In the genomic region with DNA sequence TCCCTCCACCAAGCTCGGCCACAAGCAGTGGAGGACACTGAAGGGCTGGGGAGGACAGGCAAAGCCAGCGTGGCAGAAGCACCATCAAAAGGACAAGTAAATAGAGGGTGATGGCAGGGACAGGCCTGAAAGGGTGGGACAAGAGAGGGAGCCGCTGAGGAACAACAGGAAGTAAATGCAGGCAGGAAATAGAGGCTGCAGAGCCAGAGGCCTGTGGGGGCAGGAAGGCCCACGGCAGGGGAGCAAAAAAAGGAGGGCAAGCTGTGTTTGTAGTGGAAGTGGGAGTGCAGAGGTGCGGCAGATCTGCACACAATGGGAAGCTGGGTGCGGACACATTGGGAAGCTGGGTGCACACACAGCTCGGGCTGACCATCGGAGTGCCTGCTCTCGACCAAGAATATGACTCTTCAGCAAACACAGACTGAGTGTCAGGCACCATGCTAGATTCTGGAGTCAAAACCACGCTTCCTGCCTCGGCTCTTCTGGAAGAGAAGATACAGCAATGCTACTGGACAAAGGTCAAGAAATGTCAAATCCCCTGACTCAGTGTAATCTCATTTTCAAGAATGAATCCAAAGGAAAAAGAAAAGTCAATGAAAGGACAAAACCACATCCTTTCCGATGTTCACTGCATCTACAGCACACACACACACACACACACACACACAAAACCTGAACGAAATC, we compare ENCODE assay signal across 17 cellular contexts. TPM values are rescaled to one million over a fixed set of nuclear protein-coding genes. Genes with fewer than 3 reads are reported as not detected.
DNase-seq lines count a peak whose midpoint lies in the region; ATAC-seq and TF ChIP-seq lines count a peak whose summit lies in the region.
"Had no signal": no experiment of that assay in that cellular context is flagged by ENCODE, and none has a peak within 500 bp of the region (broad histone marks: within the 10 kb centered on the region; RNA-seq: fewer than 3 reads in every experiment).

No MANE protein-coding gene starts in this region.

- H3K79me2 ChIP-seq in DND-41 (ENCODE audit: insufficient read depth, low read length) (no peaks in the 10 kb centered on the region), Loucy (ENCODE audit: insufficient read depth, low read length) (no peaks in the 10 kb centered on the region)

- H3F3A ChIP-seq in Loucy (ENCODE audit: low read depth), result no peaks in the 10 kb centered on the region

- H2AFZ ChIP-seq in DND-41 (ENCODE audit: low read depth, low read length) (peak overlapping the region; percentile 68), Loucy (ENCODE audit: low read length) (peak overlapping the region; percentile 77)

- peaks cover 9 to 35% of the 10 kb centered on the region in 2 donors for H3K36me3 Mint-ChIP-seq in activated naive CD4-positive, alpha-beta T cell treated with anti-CD3 and anti-CD28 coated beads, Interleukin-2, amount 50 U/mL, for 72 hours

- DNase-seq in DND-41 (peak; percentile 26), myocyte (ENCODE audit: low read depth) (peak; percentile 2), NCI-H1694 (lab: John Stamatoyannopoulos, UW) (no peak), GM13977 (ENCODE audit: low spot score) (no peak)
- peak in 1 of 2 donors; percentile 62 for DNase-seq in activated naive CD4-positive, alpha-beta T cell treated with anti-CD3 and anti-CD28 coated beads, Interleukin-2, amount 50 U/mL, for 72 hours (ENCODE audit: low spot score in 2 of 2)
- DNase-seq: head of caudate nucleus, MM.1S, NCI-H226, occipital lobe had no signal

- peak overlapping the region; percentile 81 to 86 for H3K27ac Mint-ChIP-seq in activated naive CD4-positive, alpha-beta T cell treated with anti-CD3 and anti-CD28 coated beads, Interleukin-2, amount 50 U/mL, for 72 hours

- no peaks in the 10 kb centered on the region for H3K36me3 ChIP-seq in DND-41 (ENCODE audit: insufficient read depth, low read length)
- no peaks in the 10 kb centered on the region for H3K36me3 ChIP-seq in Loucy (ENCODE audit: insufficient read depth, low read length)
- H3K36me3 ChIP-seq: cardiac muscle cell had no signal

- ATAC-seq in DND-41 (ENCODE audit: insufficient read depth, low read depth) (peak; percentile 48; the same call in 1 of the 3 replicates), HG03196 (IDR thresholded peaks at IDR 0.05; ENCODE audit: unreplicated experiment) (no peak)
- peak; percentile 25 to 83 for ATAC-seq in activated naive CD4-positive, alpha-beta T cell treated with anti-CD3 and anti-CD28 coated beads, Interleukin-2, amount 50 U/mL, for 72 hours
- ATAC-seq: Panc1 had no signal

- H3K4me1 ChIP-seq in DND-41 (ENCODE audit: insufficient read depth, low read length) (peaks cover 9% of the 10 kb centered on the region), Loucy (ENCODE audit: insufficient read depth, low read length, poor library complexity, severe bottlenecking) (peaks cover 25% of the 10 kb centered on the region)

- H3K9me3 ChIP-seq in DND-41 (ENCODE audit: insufficient read depth, low read length, severe bottlenecking) (no peaks in the 10 kb centered on the region), Loucy (ENCODE audit: insufficient read depth, low read depth, low read length) (peaks cover 3% of the 10 kb centered on the region; the same call in 1 of the 2 replicates)

- H4K20me1 ChIP-seq in DND-41 (ENCODE audit: insufficient read depth, low read length) (no peaks in the 10 kb centered on the region), Loucy (ENCODE audit: insufficient read depth, low read length, poor library complexity, severe bottlenecking) (no peaks in the 10 kb centered on the region)

- H3K4me2 ChIP-seq in DND-41 (ENCODE audit: insufficient read depth, low read length) (no peak overlapping the region), Loucy (ENCODE audit: low read depth, low read length, poor library complexity, severe bottlenecking) (peak overlapping the region; percentile 51)

- in situ Hi-C loops in GM13977 (cut with MboI; ENCODE audit: low pct_unique_long_range_greater_than_20kb, low sequenced_read_pairs, unreplicated experiment), result no loop called here

- H3K9me2 ChIP-seq in Loucy (replicated peaks; ENCODE audit: low read depth, low read length), result no peaks in the 10 kb centered on the region

- H3K27ac ChIP-seq in DND-41 (ENCODE audit: low read length), result peak overlapping the region; percentile 29; the same call in 1 of the 2 replicates
- H3K27ac ChIP-seq: cardiac muscle cell, epithelial cell of prostate had no signal

- TF ChIP-seq CTCF in DND-41 (IDR thresholded peaks at IDR 0.05; ENCODE audit: borderline replicate concordance, extremely low read depth, low read length, poor library complexity, severe bottlenecking), result no peak
- TF ChIP-seq CTCF in Loucy (conservative IDR thresholded peaks at IDR 0.05; ENCODE audit: low read length), result no peak
- no peak for TF ChIP-seq CTCF in GM13977 (IDR thresholded peaks at IDR 0.05; ENCODE audit: extremely low read depth, insufficient read depth, missing control alignments)

- H3K4me3 ChIP-seq in DND-41 (ENCODE audit: low read depth in 1 of 2, low read length in 2 of 2) (no peak overlapping the region), Loucy (ENCODE audit: low read length, poor library complexity, severe bottlenecking) (no peak overlapping the region)
- H3K4me3 ChIP-seq: cardiac muscle cell had no signal

- no peak overlapping the region for H3K9ac ChIP-seq in DND-41 (ENCODE audit: low read depth, low read length)
- peak overlapping the region; percentile 25 for H3K9ac ChIP-seq in Loucy (ENCODE audit: low read depth, low read length, poor library complexity, severe bottlenecking)

- peaks cover 0 to 6% of the 10 kb centered on the region in 2 donors for H3K9me3 Mint-ChIP-seq in activated naive CD4-positive, alpha-beta T cell treated with anti-CD3 and anti-CD28 coated beads, Interleukin-2, amount 50 U/mL, for 72 hours

- H3K27me3 ChIP-seq in DND-41 (ENCODE audit: insufficient read depth, low read length, poor library complexity) (no peaks in the 10 kb centered on the region), Loucy (ENCODE audit: insufficient read depth, low read length, poor library complexity, severe bottlenecking) (no peaks in the 10 kb centered on the region)
- H3K27me3 ChIP-seq: cardiac muscle cell had no signal

RNA-seq across cellular contexts. Expression of gene RAB22A, which starts 40.4 kb away (rescaled TPM):
- 10 to 100 TPM; 11.8 to 15.8 TPM for total RNA-seq in activated naive CD4-positive, alpha-beta T cell treated with anti-CD3 and anti-CD28 coated beads, Interleukin-2, amount 50 U/mL, for 72 hours
- total RNA-seq in myocyte, result 17.1 and 18.2 TPM in 2 replicates
- 10.4 TPM for polyA plus RNA-seq in myocyte (2012)

RNA-seq across cellular contexts. Expression of gene ANKRD60, which starts 40.6 kb away (rescaled TPM):
- not detected for total RNA-seq in activated naive CD4-positive, alpha-beta T cell treated with anti-CD3 and anti-CD28 coated beads, Interleukin-2, amount 50 U/mL, for 72 hours
- total RNA-seq in myocyte, result not detected in 2 replicates
- not detected for polyA plus RNA-seq in myocyte (2012)
- total RNA-seq: cardiac muscle cell, lower leg skin, occipital lobe, skeletal muscle tissue, temporal lobe had no signal
- polyA plus RNA-seq: cardiac muscle cell had no signal

Comparison
In these comparisons a context has a peak if more than half of its experiments do, and no peak if none do; other contexts are left out.
1. DNase-seq: peak in DND-41 (single experiment) and myocyte (single experiment); none in NCI-H1694 (single experiment) and GM13977 (single experiment).